Comparison of ENCODE assay signal across 23 cellular contexts in genomic region chr4:82125170-82125862, GRCh38.
"Had no signal": no experiment of that assay in that cellular context is flagged by ENCODE, and none has a peak within 500 bp of the region (broad histone marks: within the 10 kb centered on the region; RNA-seq: fewer than 3 reads in every experiment).

No MANE protein-coding gene starts in this region.

- H3K9me3 ChIP-seq: gastroesophageal sphincter, heart right ventricle, sigmoid colon, thoracic aorta, vagina had no signal

- H3K9me3 Mint-ChIP-seq: memory B cell, type B pancreatic cell had no signal

- DNase-seq: activated CD4-positive, alpha-beta T cell treated with anti-CD3 and anti-CD28 coated beads for 4 hours; activated CD4-positive, alpha-beta T cell treated with anti-CD3 and anti-CD28 coated beads, Interleukin-2, amount 50 U/mL, for 48 hours; activated CD4-positive, CD25-positive, alpha-beta regulatory T cell; activated CD8-positive, alpha-beta memory T cell treated with anti-CD3 and anti-CD28 coated beads, Interleukin-2, amount 50 U/mL, for 48 hours; activated naive CD4-positive, alpha-beta T cell treated with Interleukin-2 at 50 U/mL for 16 hours; activated T-cell treated with anti-CD3 and anti-CD28 coated beads, Interleukin-2, amount 50 U/mL, for 48 hours; amygdala; heart right ventricle; left cardiac atrium; occipital lobe; sigmoid colon; stimulated activated CD4-positive, alpha-beta T cell treated with anti-CD3 and anti-CD28 coated beads, Interleukin-15, amount 100 ng/mL, for 24 hours; stimulated activated naive CD4-positive, alpha-beta T cell treated with Interleukin-2 at 50 U/mL for 16 hours; T-helper 9 cell had no signal

- H3K36me3 Mint-ChIP-seq: memory B cell, type B pancreatic cell had no signal

- H3K4me1 ChIP-seq: gastroesophageal sphincter, heart right ventricle, sigmoid colon, vagina had no signal

- ATAC-seq: gastroesophageal sphincter, heart right ventricle, left cardiac atrium had no signal

- H3K27ac ChIP-seq: coronary artery, epithelial cell of prostate, gastroesophageal sphincter, heart right ventricle, sigmoid colon, thoracic aorta, vagina had no signal

- H3K4me1 Mint-ChIP-seq: memory B cell had no signal

- H3K27ac Mint-ChIP-seq: memory B cell, type B pancreatic cell had no signal

- H3K4me3 Mint-ChIP-seq: memory B cell, neural crest cell, type B pancreatic cell had no signal

- H3K4me2 ChIP-seq: smooth muscle cell had no signal

- H3K27me3 ChIP-seq: gastroesophageal sphincter, heart right ventricle, sigmoid colon, vagina had no signal
